In the genomic region with DNA sequence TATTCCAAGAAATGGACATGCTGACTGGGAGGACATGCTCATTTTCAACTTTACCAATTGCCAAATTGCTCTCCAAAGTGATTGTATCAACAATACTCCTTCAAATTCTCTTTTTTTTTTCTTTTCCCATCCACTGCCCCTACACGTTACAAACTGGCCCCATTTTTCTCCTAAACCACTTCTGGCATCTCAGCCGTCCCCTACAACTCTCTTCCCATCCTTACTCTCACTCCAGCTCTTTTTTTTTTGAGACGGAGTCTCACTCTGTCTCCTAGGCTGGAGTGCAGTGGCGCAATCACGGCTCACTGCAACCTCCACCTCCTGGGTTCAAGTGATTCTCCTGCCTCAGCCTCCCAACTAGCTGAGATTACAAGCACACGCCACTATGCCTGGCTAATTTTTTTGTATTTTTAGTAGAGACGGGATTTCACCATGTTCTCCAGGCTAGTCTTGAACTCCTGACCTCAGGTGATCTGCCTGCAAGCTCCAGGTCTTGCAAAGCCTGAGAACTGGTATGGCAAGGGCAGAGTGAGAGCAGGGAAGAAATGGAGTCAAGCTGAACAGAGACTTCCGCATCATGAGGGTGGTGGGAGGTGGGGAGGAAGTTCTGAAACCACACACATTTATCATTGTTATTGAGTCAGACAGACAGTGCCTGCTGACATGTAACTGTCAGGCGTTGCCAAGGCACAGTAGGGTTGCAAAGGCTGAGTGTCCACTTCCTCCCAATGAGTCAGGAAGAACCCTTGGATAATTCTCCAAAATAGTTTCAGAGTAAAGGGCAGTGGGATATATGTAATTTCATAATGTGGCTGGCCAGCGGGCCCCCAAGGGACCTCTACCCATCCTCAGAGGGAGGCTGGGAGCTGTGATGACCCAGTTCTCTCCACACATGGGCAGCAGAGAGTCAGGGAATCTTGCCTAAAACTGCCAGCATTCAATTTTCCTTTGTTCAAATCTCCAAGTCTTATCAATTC, we compare ENCODE assay signal across 1 cellular context.
TF ChIP-seq lines count a peak whose summit lies in the region.

No MANE protein-coding gene starts in this region.

TF ChIP-seq in WTC11, 78 proteins besides CTCF, POLR2A, EP300 and RAD21 (continued from another document):
- TF ChIP-seq, protein P1, sequence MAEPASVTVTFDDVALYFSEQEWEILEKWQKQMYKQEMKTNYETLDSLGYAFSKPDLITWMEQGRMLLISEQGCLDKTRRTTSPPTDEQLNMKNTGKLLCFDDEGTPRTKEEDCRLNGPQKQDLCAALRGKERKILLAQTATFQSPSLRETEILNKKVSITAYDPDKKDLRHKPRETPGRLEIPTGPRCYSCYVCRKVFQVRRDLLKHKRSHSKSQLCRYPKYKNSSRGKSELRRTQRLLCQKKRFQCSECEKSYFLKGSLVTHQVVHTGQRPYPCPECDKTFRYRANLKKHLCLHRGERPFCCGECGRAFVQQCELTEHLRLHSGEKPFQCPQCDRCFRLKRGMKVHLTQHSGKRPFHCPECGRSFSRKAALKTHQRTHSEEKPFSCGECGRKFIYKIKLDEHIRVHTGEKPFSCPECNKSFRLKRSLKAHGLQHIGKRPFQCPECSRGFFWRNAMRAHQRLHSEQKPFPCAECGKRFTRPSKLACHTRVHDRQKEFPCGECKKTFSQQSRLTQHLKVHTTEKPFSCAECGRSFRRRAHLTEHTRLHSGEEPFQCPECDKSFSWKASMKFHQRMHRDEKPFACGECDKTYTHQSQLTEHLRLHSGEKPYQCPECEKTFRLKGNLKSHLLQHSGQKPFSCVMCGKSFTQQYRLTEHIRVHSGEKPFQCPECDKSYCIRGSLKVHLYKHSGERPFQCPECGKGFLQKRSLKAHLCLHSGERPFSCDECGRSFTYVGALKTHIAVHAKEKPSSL (CRISPR knock-in tag; conservative IDR thresholded peaks at IDR 0.05), result no peak
